28 cellular contexts compared by ENCODE assay signal in genomic region chr20:51979226-51979625, GRCh38.
"Had no signal": no experiment of that assay in that cellular context is flagged by ENCODE, and none has a peak within 500 bp of the region (broad histone marks: within the 10 kb centered on the region; RNA-seq: fewer than 3 reads in every experiment).

No MANE protein-coding gene starts in this region.

- H3K36me3 ChIP-seq: SJSA1 had no signal

- H3K27me3 Mint-ChIP-seq: activated CD4-positive, alpha-beta T cell treated with anti-CD3 and anti-CD28 coated beads, Interleukin-2, amount 10 ng/mL, durations not matched to agents 24 days and 14 days; activated naive CD4-positive, alpha-beta T cell treated with anti-CD3 and anti-CD28 coated beads, Interleukin-2, amount 50 U/mL, for 24 hours; activated naive CD8-positive, alpha-beta T cell treated with anti-CD3 and anti-CD28 coated beads, Interleukin-2, amount 10 ng/mL, durations not matched to agents 7 days and 5 days had no signal

- H3K27me3 ChIP-seq: body of pancreas, SJSA1 had no signal

- H3K36me3 Mint-ChIP-seq: activated naive CD4-positive, alpha-beta T cell treated with anti-CD3 and anti-CD28 coated beads, Interleukin-2, amount 50 U/mL, for 24 hours; activated naive CD8-positive, alpha-beta T cell treated with anti-CD3 and anti-CD28 coated beads, Interleukin-2, amount 10 ng/mL, durations not matched to agents 7 days and 5 days had no signal

- H3K9me3 ChIP-seq: SK-N-SH had no signal

- H3K4me1 Mint-ChIP-seq: activated CD4-positive, alpha-beta T cell treated with anti-CD3 and anti-CD28 coated beads, Interleukin-2, amount 10 ng/mL, durations not matched to agents 24 days and 14 days; activated naive CD4-positive, alpha-beta T cell treated with anti-CD3 and anti-CD28 coated beads, Interleukin-2, amount 50 U/mL, for 24 hours; activated naive CD8-positive, alpha-beta T cell treated with anti-CD3 and anti-CD28 coated beads, Interleukin-2, amount 10 ng/mL, durations not matched to agents 7 days and 5 days had no signal

- H3K4me3 ChIP-seq: body of pancreas, K562, SJSA1 had no signal

- H3K4me3 Mint-ChIP-seq: activated CD4-positive, alpha-beta T cell treated with anti-CD3 and anti-CD28 coated beads, Interleukin-2, amount 10 ng/mL, durations not matched to agents 24 days and 14 days; activated CD8-positive, alpha-beta T cell treated with anti-CD3 and anti-CD28 coated beads, Interleukin-2, amount 10 ng/mL, durations not matched to agents 7 days and 5 days; activated naive CD4-positive, alpha-beta T cell treated with anti-CD3 and anti-CD28 coated beads, Interleukin-2, amount 50 U/mL, for 24 hours; activated naive CD8-positive, alpha-beta T cell treated with anti-CD3 and anti-CD28 coated beads, Interleukin-2, amount 10 ng/mL, durations not matched to agents 7 days and 5 days; activated T-cell treated with anti-CD3 and anti-CD28 coated beads, Interleukin-2, amount 50 U/mL, for 24 hours; T-helper 1 cell treated with Interleukin-12 subunit alpha and Interleukin-12 subunit beta and Interleukin-4 antibody, amounts not matched to agents 30 μg/mL and 1 μg/mL, for 36 hours; T-helper 2 cell treated with Interferon-gamma antibody and Interleukin-4, amounts not matched to agents 5 μg/mL and 100 μg/mL, for 36 hours had no signal

- H3K27ac Mint-ChIP-seq: activated CD4-positive, alpha-beta T cell treated with anti-CD3 and anti-CD28 coated beads, Interleukin-2, amount 10 ng/mL, durations not matched to agents 24 days and 14 days; activated CD8-positive, alpha-beta T cell treated with anti-CD3 and anti-CD28 coated beads, Interleukin-2, amount 10 ng/mL, durations not matched to agents 7 days and 5 days; activated naive CD4-positive, alpha-beta T cell treated with anti-CD3 and anti-CD28 coated beads, Interleukin-2, amount 50 U/mL, for 24 hours; activated naive CD8-positive, alpha-beta T cell treated with anti-CD3 and anti-CD28 coated beads, Interleukin-2, amount 10 ng/mL, durations not matched to agents 7 days and 5 days; activated T-cell treated with anti-CD3 and anti-CD28 coated beads, Interleukin-2, amount 50 U/mL, for 24 hours; activated T-helper 2 cell treated with anti-CD3 and anti-CD28 coated beads, Interferon-gamma antibody, Interleukin-2, Interleukin-4, amounts not matched to agents 10 μg/mL and 5 μg/mL and 100 μg/mL, durations not matched to agents 14 hours and 24 hours and 36 hours; T-helper 1 cell treated with Interleukin-12 subunit alpha and Interleukin-12 subunit beta and Interleukin-4 antibody, amounts not matched to agents 30 μg/mL and 1 μg/mL, for 36 hours; T-helper 2 cell treated with Interferon-gamma antibody and Interleukin-4, amounts not matched to agents 5 μg/mL and 100 μg/mL, for 36 hours had no signal

- DNase-seq: activated CD4-positive, alpha-beta T cell treated with anti-CD3 and anti-CD28 coated beads, Interleukin-2, amount 10 ng/mL, durations not matched to agents 24 days and 14 days; activated CD4-positive, alpha-beta T cell treated with anti-CD3 and anti-CD28 coated beads, Interleukin-2, amount 50 U/mL, for 4 hours; activated CD8-positive, alpha-beta T cell treated with anti-CD3 and anti-CD28 coated beads, Interleukin-2, amount 10 ng/mL, durations not matched to agents 7 days and 5 days; activated gamma-delta T cell; activated naive CD4-positive, alpha-beta T cell treated with Interleukin-2 at 50 U/mL for 16 hours; activated naive CD8-positive, alpha-beta T cell treated with anti-CD3 and anti-CD28 coated beads, Interleukin-2, amount 10 ng/mL, durations not matched to agents 7 days and 5 days; activated T-cell treated with anti-CD3 and anti-CD28 coated beads, Interleukin-2, amount 50 U/mL, for 24 hours; body of pancreas; central memory CD4-positive, alpha-beta T cell; NCI-H1105; NCI-H1436; NCI-H1694 treated with DMSO at 0.1 percent for 48 hours; NCI-H2029; NCI-H345; NCI-H524 treated with DMSO at 0.1 percent for 48 hours; RPMI8226; SHP77 treated with DMSO at 0.1 percent for 48 hours; SK-N-SH had no signal

- H3K4me2 ChIP-seq: SK-N-SH had no signal

- H3K9ac ChIP-seq: SK-N-SH had no signal

- FAIRE-seq: astrocyte, bronchial epithelial cell, K562, TTC549 had no signal

- H3K27ac ChIP-seq: body of pancreas, SJSA1 had no signal

- ATAC-seq: activated CD8-positive, alpha-beta T cell treated with anti-CD3 and anti-CD28 coated beads, Interleukin-2, amount 10 ng/mL, durations not matched to agents 7 days and 5 days; body of pancreas; K562; Panc1 had no signal

- H3K4me1 ChIP-seq: body of pancreas had no signal
